Comparison of ENCODE assay signal across 10 cellular contexts in genomic region chr1:67285780-67286488, GRCh38. TPM values are rescaled to one million over a fixed set of nuclear protein-coding genes. Genes with fewer than 3 reads are reported as not detected.
DNase-seq lines count a peak whose midpoint lies in the region; ATAC-seq and TF ChIP-seq lines count a peak whose summit lies in the region.
"Had no signal": no experiment of that assay in that cellular context is flagged by ENCODE, and none has a peak within 500 bp of the region (broad histone marks: within the 10 kb centered on the region; RNA-seq: fewer than 3 reads in every experiment).

No MANE protein-coding gene starts in this region.

- intact Hi-C loops in activated naive CD4-positive, alpha-beta T cell treated with anti-CD3 and anti-CD28 coated beads for 36 hours (cut with micrococcal nuclease), result loop anchor here (1.0 to 5.0 kb wide), 8 partner anchors 12 to 214 kb away; partner anchors contain the start of gene SERBP1

- H3K4me3 Mint-ChIP-seq in activated naive CD4-positive, alpha-beta T cell treated with anti-CD3 and anti-CD28 coated beads for 36 hours, result no peak overlapping the region
- peak overlapping the region; percentile 48 for H3K4me3 Mint-ChIP-seq in stimulated activated naive CD8-positive, alpha-beta T cell treated with anti-CD3 and anti-CD28 coated beads, Interleukin-15, Interleukin-2, amounts not matched to agents 100 ng/mL and 50 ng/mL, for 24 hours
- no peak overlapping the region for H3K4me3 Mint-ChIP-seq in progenitor cell of endocrine pancreas (ENCODE audit: low read depth)
- H3K4me3 Mint-ChIP-seq: dendritic cell treated with granulocyte-macrophage colony-stimulating factor and Interleukin-4, amounts not matched to agents 40 ng/mL and 50 ng/mL, for 4 days had no signal

- peak; percentile 90 for ATAC-seq in HG02798 (IDR thresholded peaks at IDR 0.05; ENCODE audit: poor library complexity, unreplicated experiment)

- DNase-seq in activated naive CD4-positive, alpha-beta T cell treated with anti-CD3 and anti-CD28 coated beads for 36 hours, result peak; percentile 55
- no peak for DNase-seq in activated naive CD4-positive, alpha-beta T cell treated with anti-CD3 and anti-CD28 coated beads, Interleukin-2, amount 50 U/mL, for 16 hours
- DNase-seq in SW480 (ENCODE audit: low spot score) (peak; percentile 26), NCI-H187 (lab: John Stamatoyannopoulos, UW) (no peak), activated gamma-delta T cell (lab: John Stamatoyannopoulos, UW) (no peak), progenitor cell of endocrine pancreas (ENCODE audit: low spot score, unreplicated experiment) (no peak)
- DNase-seq: left ventricle myocardium inferior had no signal

- H3K36me3 Mint-ChIP-seq in activated naive CD4-positive, alpha-beta T cell treated with anti-CD3 and anti-CD28 coated beads for 36 hours (ENCODE audit: low read depth), result no peaks in the 10 kb centered on the region
- peaks cover 5% of the 10 kb centered on the region for H3K36me3 Mint-ChIP-seq in stimulated activated naive CD8-positive, alpha-beta T cell treated with anti-CD3 and anti-CD28 coated beads, Interleukin-15, Interleukin-2, amounts not matched to agents 100 ng/mL and 50 ng/mL, for 24 hours (ENCODE audit: low read depth)
- H3K36me3 Mint-ChIP-seq in progenitor cell of endocrine pancreas (ENCODE audit: insufficient read depth), result no peaks in the 10 kb centered on the region

- H3K27me3 Mint-ChIP-seq in activated naive CD4-positive, alpha-beta T cell treated with anti-CD3 and anti-CD28 coated beads for 36 hours (ENCODE audit: low read depth), result no peaks in the 10 kb centered on the region
- peaks cover 4% of the 10 kb centered on the region for H3K27me3 Mint-ChIP-seq in stimulated activated naive CD8-positive, alpha-beta T cell treated with anti-CD3 and anti-CD28 coated beads, Interleukin-15, Interleukin-2, amounts not matched to agents 100 ng/mL and 50 ng/mL, for 24 hours
- H3K27me3 Mint-ChIP-seq in progenitor cell of endocrine pancreas, result peaks cover 4% of the 10 kb centered on the region
- H3K27me3 Mint-ChIP-seq: dendritic cell treated with granulocyte-macrophage colony-stimulating factor and Interleukin-4, amounts not matched to agents 40 ng/mL and 50 ng/mL, for 4 days had no signal

- H3K9me3 Mint-ChIP-seq in activated naive CD4-positive, alpha-beta T cell treated with anti-CD3 and anti-CD28 coated beads for 36 hours, result no peaks in the 10 kb centered on the region
- peaks cover 4% of the 10 kb centered on the region for H3K9me3 Mint-ChIP-seq in stimulated activated naive CD8-positive, alpha-beta T cell treated with anti-CD3 and anti-CD28 coated beads, Interleukin-15, Interleukin-2, amounts not matched to agents 100 ng/mL and 50 ng/mL, for 24 hours
- peaks cover 4% of the 10 kb centered on the region for H3K9me3 Mint-ChIP-seq in progenitor cell of endocrine pancreas (ENCODE audit: low read depth)

- H3K4me1 Mint-ChIP-seq in activated naive CD4-positive, alpha-beta T cell treated with anti-CD3 and anti-CD28 coated beads for 36 hours (ENCODE audit: low read depth), result peaks cover 52% of the 10 kb centered on the region
- H3K4me1 Mint-ChIP-seq in stimulated activated naive CD8-positive, alpha-beta T cell treated with anti-CD3 and anti-CD28 coated beads, Interleukin-15, Interleukin-2, amounts not matched to agents 100 ng/mL and 50 ng/mL, for 24 hours (ENCODE audit: low read depth), result peaks cover 57% of the 10 kb centered on the region
- H3K4me1 Mint-ChIP-seq in progenitor cell of endocrine pancreas (ENCODE audit: low read depth), result peaks cover 5% of the 10 kb centered on the region

- CTCF ChIA-PET in activated naive CD4-positive, alpha-beta T cell treated with anti-CD3 and anti-CD28 coated beads for 36 hours (lab: Charles Lee), result interaction anchor here (0.8 to 4.6 kb wide), 4 partner anchors 11 to 215 kb away, joined by 3 to 24 read pairs (median 3); no protein-coding TSS in a partner anchor

- H3K27ac Mint-ChIP-seq in activated naive CD4-positive, alpha-beta T cell treated with anti-CD3 and anti-CD28 coated beads for 36 hours, result peak overlapping the region; percentile 65
- H3K27ac Mint-ChIP-seq in stimulated activated naive CD8-positive, alpha-beta T cell treated with anti-CD3 and anti-CD28 coated beads, Interleukin-15, Interleukin-2, amounts not matched to agents 100 ng/mL and 50 ng/mL, for 24 hours, result peak overlapping the region; percentile 92
- no peak overlapping the region for H3K27ac Mint-ChIP-seq in progenitor cell of endocrine pancreas
- H3K27ac Mint-ChIP-seq: dendritic cell treated with granulocyte-macrophage colony-stimulating factor and Interleukin-4, amounts not matched to agents 40 ng/mL and 50 ng/mL, for 4 days had no signal

- TF ChIP-seq CTCF in progenitor cell of endocrine pancreas (IDR thresholded peaks at IDR 0.05; ENCODE audit: unreplicated experiment), result no peak

RNA-seq across cellular contexts. Expression of gene IL12RB2, which starts 21.7 kb away (rescaled TPM):
- 10 to 100 TPM; 76.5 to 82.9 TPM for total RNA-seq in activated naive CD4-positive, alpha-beta T cell treated with anti-CD3 and anti-CD28 coated beads for 36 hours
- not detected in 2 replicates for total RNA-seq in progenitor cell of endocrine pancreas

Comparison
In these comparisons a context has a peak if more than half of its experiments do, and no peak if none do; other contexts are left out.
1. DNase-seq: peak in activated naive CD4-positive, alpha-beta T cell treated with anti-CD3 and anti-CD28 coated beads for 36 hours (single experiment) and SW480 (single experiment); none in activated naive CD4-positive, alpha-beta T cell treated with anti-CD3 and anti-CD28 coated beads, Interleukin-2, amount 50 U/mL, for 16 hours (single experiment), NCI-H187 (0 of 2), activated gamma-delta T cell (single experiment) and progenitor cell of endocrine pancreas (single experiment).
2. RNA of gene IL12RB2, which starts 21.7 kb away (total RNA-seq): 76.5 to 82.9 TPM in activated naive CD4-positive, alpha-beta T cell treated with anti-CD3 and anti-CD28 coated beads for 36 hours; not detected in progenitor cell of endocrine pancreas; every median in the first group is over 10 times any median in the second.